ENCODE assay signal across 8 cellular contexts in the genomic region with DNA sequence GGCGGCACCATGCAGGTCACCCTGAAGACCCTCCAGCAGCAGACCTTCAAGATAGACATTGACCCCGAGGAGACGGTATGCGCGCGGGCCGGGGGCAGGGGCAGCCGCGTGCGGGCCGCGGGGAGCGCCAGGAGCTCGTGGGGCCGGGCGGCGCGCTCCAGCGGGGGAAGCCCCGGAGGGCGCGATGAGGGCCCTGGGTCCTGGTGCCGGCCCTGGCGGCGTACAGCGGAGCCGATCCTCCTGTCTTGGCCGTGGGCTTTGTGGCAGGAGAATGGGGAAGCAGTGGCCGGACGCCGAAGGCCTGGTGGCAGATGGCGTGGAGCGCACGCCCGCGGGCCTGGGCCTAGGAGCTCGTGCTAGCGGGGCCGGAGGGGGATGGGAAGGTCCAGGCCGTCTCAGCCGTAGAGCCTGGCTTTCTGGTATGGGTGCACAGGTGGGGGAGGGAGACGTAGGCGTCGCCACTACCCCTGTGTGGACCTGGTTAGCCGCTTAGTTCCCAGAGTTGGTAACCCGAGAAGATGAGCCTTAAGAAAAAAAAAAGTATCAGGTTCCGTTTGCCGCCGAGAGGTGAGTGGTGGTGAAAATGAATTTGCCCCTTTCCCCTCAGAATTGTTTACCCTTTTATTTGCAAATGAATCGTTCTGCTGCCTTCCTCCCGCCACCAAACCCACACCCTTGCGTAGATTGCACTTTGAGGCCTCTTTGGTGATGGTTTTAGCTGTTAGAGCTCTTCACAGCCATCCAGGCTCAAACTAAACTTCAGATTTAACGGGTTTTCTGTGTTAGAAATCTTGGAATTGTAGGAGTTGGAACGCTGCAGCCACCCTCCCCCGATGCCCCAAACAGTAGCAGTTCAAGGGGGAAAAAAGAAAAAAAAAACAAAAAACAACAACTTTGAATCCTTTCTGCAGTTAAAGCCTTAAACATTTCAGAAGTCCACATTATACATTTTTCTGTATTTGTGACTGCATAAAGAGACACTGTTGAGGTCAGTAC. TPM values are rescaled to one million over a fixed set of nuclear protein-coding genes. Genes with fewer than 3 reads are reported as not detected.
DNase-seq lines count a peak whose midpoint lies in the region; ATAC-seq, FAIRE-seq and TF ChIP-seq lines count a peak whose summit lies in the region.

No MANE protein-coding gene starts in this region.

- H3K9me3 ChIP-seq in kidney (ENCODE audit: control insufficient read depth in 1 of 2, low read length in 2 of 2) = no peaks in the 10 kb centered on the region

- ATAC-seq in HG02973 (IDR thresholded peaks at IDR 0.05; ENCODE audit: unreplicated experiment) = peak; percentile 39

- H3K9ac ChIP-seq in kidney (ENCODE audit: low read length in 2 of 2) = peak overlapping the region; percentile 82 to 97

- peak; percentile 25 for DNase-seq in SKM-1 treated with dmso at 0.1 percent for 144 hours (lab: John Stamatoyannopoulos, UW; ENCODE audit: unreplicated experiment)
- DNase-seq in SKM-1 (lab: John Stamatoyannopoulos, UW; ENCODE audit: unreplicated experiment) = no peak
- DNase-seq in NCI-H2107 (lab: John Stamatoyannopoulos, UW) = peak; percentile 67
- peak; percentile 15 to 54 (median 31) for DNase-seq in activated CD4-positive, CD25-positive, alpha-beta regulatory T cell (lab: John Stamatoyannopoulos, UW)
- DNase-seq in central memory CD4-positive, alpha-beta T cell = peak; percentile 69
- peak; percentile 91 for DNase-seq in kidney
- DNase-seq in stimulated activated CD4-positive, alpha-beta T cell treated with anti-CD3 and anti-CD28 coated beads, Interleukin-15, amount 100 ng/mL, for 24 hours = peak; percentile 79

- no peaks in the 10 kb centered on the region for H3K36me3 ChIP-seq in kidney (ENCODE audit: control insufficient read depth in 1 of 2, insufficient read depth in 2 of 2, low read length in 2 of 2)

- intact Hi-C loops in kidney (cut with DNase I) = no loop called here

- H3K4me1 ChIP-seq in kidney (ENCODE audit: control insufficient read depth in 1 of 2, insufficient read depth in 1 of 2, low read depth in 1 of 2, low read length in 2 of 2) = peaks cover 4 to 7% of the 10 kb centered on the region in 2 donors

- TF ChIP-seq CTCF in kidney (IDR thresholded peaks at IDR 0.05; ENCODE audit: borderline replicate concordance, extremely low read depth, insufficient read depth) = no peak

- H3K4me3 ChIP-seq in kidney (ENCODE audit: low read length in 2 of 2) = peak overlapping the region; percentile 78 to 92

- peak overlapping the region; percentile 99 for H3K27ac ChIP-seq in kidney (ENCODE audit: low read depth in 2 of 2, low read length in 2 of 2)

- FAIRE-seq in kidney (lab: Jason Lieb, UNC) = no peak

RNA-seq across cellular contexts. Expression of a gene that starts 0.8 kb away (rescaled TPM):
- 76.5 TPM for total RNA-seq in kidney
- 40.5 TPM for polyA plus RNA-seq in kidney (ENCODE audit: insufficient read depth, low read depth, low replicate concordance)
